In the genomic region with DNA sequence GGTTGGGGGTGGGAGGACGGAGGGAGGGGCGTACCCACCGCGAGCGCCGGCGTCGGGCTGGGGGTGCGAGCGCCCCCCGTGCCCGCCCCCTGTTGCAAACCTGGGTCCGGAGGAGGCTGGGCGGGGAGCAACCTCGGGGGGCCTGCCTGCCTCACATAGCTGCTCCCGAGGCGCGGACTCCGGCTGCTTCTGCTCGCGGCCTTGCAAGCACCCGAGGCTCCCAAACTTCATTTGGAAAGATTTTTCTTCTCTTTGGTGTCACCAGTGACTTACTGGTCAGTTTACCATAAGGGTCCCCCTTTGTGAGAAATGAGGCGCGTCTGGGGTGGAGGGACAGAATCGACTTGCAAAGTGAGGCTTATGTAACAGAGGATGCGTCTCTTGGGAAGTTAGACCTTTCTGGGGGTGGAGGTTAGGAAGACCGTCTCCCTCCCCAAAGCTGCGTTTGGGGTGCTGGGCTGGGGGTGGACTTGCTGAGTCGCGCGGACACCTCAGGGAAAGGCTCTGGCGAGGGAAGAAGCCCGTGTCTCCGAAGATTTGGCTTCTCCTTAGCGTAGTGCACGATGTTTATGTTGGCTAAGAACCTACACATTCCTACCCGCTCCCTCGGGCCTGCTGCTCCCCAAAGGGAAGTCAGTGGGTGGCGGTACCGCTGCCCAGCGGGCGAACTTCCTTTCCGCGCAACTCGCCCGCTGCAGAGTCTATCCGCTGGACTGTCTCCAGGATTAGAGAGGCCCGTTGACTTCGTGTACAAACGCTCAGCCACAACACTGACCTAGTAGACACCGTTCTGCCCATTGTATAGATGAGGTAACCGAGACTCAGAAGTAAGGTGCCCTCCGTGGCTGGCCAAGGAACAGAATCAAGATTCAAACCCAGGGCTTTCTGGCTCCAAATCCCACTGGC, we compare ENCODE assay signal across 8 cellular contexts. TPM values are rescaled to one million over a fixed set of nuclear protein-coding genes. Genes with fewer than 3 reads are reported as not detected.
DNase-seq lines count a peak whose midpoint lies in the region; ATAC-seq and FAIRE-seq lines count a peak whose summit lies in the region.

No MANE protein-coding gene starts in this region.

- H3K27ac ChIP-seq in CD8-positive, alpha-beta memory T cell (ENCODE audit: low read depth, low read length) = no peak overlapping the region
- peak overlapping the region; percentile 85 to 98 for H3K27ac ChIP-seq in small intestine (ENCODE audit: low read depth in 1 of 2, low read length in 1 of 2)

- peak; percentile 0 for ATAC-seq in HG02610 (IDR thresholded peaks at IDR 0.05; ENCODE audit: unreplicated experiment)
- ATAC-seq in activated naive CD8-positive, alpha-beta T cell treated with anti-CD3 and anti-CD28 coated beads, Interleukin-2, amount 50 U/mL, for 24 hours = no peak
- no peak for ATAC-seq in HG02970 (IDR thresholded peaks at IDR 0.05; ENCODE audit: low FRiP score, unreplicated experiment)

- H3K4me1 Mint-ChIP-seq in CD8-positive, alpha-beta memory T cell = peaks cover 4 to 9% (median 8%) of the 10 kb centered on the region in 3 donors
- H3K4me1 Mint-ChIP-seq in activated naive CD8-positive, alpha-beta T cell treated with anti-CD3 and anti-CD28 coated beads, Interleukin-2, amount 50 U/mL, for 24 hours = peaks cover 6% of the 10 kb centered on the region

- no peak for FAIRE-seq in small intestine (lab: Jason Lieb, UNC)

- H3K4me1 ChIP-seq in CD8-positive, alpha-beta memory T cell (ENCODE audit: insufficient read depth, low read length) = no peaks in the 10 kb centered on the region
- peaks cover 5 to 7% of the 10 kb centered on the region in 2 donors for H3K4me1 ChIP-seq in small intestine (ENCODE audit: control insufficient read depth in 2 of 2, insufficient read depth in 1 of 2, low read depth in 1 of 2, low read length in 1 of 2)

- H3K36me3 ChIP-seq in CD8-positive, alpha-beta memory T cell (ENCODE audit: insufficient read depth, low read length) = no peaks in the 10 kb centered on the region
- H3K36me3 ChIP-seq in small intestine (ENCODE audit: control insufficient read depth in 2 of 2, insufficient read depth in 2 of 2, low read length in 2 of 2) = no peaks in the 10 kb centered on the region

- H3K9me3 ChIP-seq in CD8-positive, alpha-beta memory T cell (ENCODE audit: low read length) = no peaks in the 10 kb centered on the region
- H3K9me3 ChIP-seq in small intestine (ENCODE audit: control insufficient read depth, low read depth) = no peaks in the 10 kb centered on the region

- WGBS in small intestine, 3 donors = 3 to 8% (median 5%) methylated on average over 43 to 53 of the region's 53 CpGs

- no peak for DNase-seq in CD8-positive, alpha-beta memory T cell
- no peak for DNase-seq in activated naive CD8-positive, alpha-beta T cell treated with anti-CD3 and anti-CD28 coated beads, Interleukin-2, amount 50 U/mL, for 24 hours
- DNase-seq in iPS-NIHi11 (ENCODE audit: low spot score) (peak; percentile 50), small intestine (peak; percentile 62), 8988T (no peak), DMS114 treated with DMSO at 0.1 percent for 48 hours (lab: John Stamatoyannopoulos, UW; ENCODE audit: unreplicated experiment) (no peak)

- no peaks in the 10 kb centered on the region for H3K36me3 Mint-ChIP-seq in CD8-positive, alpha-beta memory T cell
- H3K36me3 Mint-ChIP-seq in activated naive CD8-positive, alpha-beta T cell treated with anti-CD3 and anti-CD28 coated beads, Interleukin-2, amount 50 U/mL, for 24 hours (ENCODE audit: low read depth) = no peaks in the 10 kb centered on the region

- H3K4me3 Mint-ChIP-seq in CD8-positive, alpha-beta memory T cell = peak overlapping the region in 6 of 7 donors; percentile 18 to 68 (median 48)
- H3K4me3 Mint-ChIP-seq in activated naive CD8-positive, alpha-beta T cell treated with anti-CD3 and anti-CD28 coated beads, Interleukin-2, amount 50 U/mL, for 24 hours = peak overlapping the region; percentile 39

- H3K4me3 ChIP-seq in CD8-positive, alpha-beta memory T cell (ENCODE audit: low read length) = no peak overlapping the region
- H3K4me3 ChIP-seq in small intestine (ENCODE audit: low read depth in 1 of 2, low read length in 2 of 2) = peak overlapping the region; percentile 50 to 85

- H3K27me3 Mint-ChIP-seq in CD8-positive, alpha-beta memory T cell = peaks cover 37 to 74% of the 10 kb centered on the region in 2 donors
- peaks cover 53% of the 10 kb centered on the region for H3K27me3 Mint-ChIP-seq in activated naive CD8-positive, alpha-beta T cell treated with anti-CD3 and anti-CD28 coated beads, Interleukin-2, amount 50 U/mL, for 24 hours

- POLR2A ChIA-PET in CD8-positive, alpha-beta memory T cell (lab: Charles Lee) = no interaction called here

- H3K27ac Mint-ChIP-seq in CD8-positive, alpha-beta memory T cell = peak overlapping the region in 1 of 8 donors; percentile 64
- H3K27ac Mint-ChIP-seq in activated naive CD8-positive, alpha-beta T cell treated with anti-CD3 and anti-CD28 coated beads, Interleukin-2, amount 50 U/mL, for 24 hours = no peak overlapping the region

- H3K27me3 ChIP-seq in CD8-positive, alpha-beta memory T cell (ENCODE audit: insufficient read depth, low read length, poor library complexity, severe bottlenecking) = peaks cover 13% of the 10 kb centered on the region
- no peaks in the 10 kb centered on the region for H3K27me3 ChIP-seq in small intestine (ENCODE audit: control insufficient read depth in 2 of 2, insufficient read depth in 2 of 2, low read length in 2 of 2)

- CTCF ChIA-PET in CD8-positive, alpha-beta memory T cell (lab: Charles Lee) = interaction anchor here (0.6 kb wide), 1 partner anchor 203 kb away, joined by 4 read pairs; no protein-coding TSS in a partner anchor

- H3K9me3 Mint-ChIP-seq in CD8-positive, alpha-beta memory T cell = no peaks in the 10 kb centered on the region
- no peaks in the 10 kb centered on the region for H3K9me3 Mint-ChIP-seq in activated naive CD8-positive, alpha-beta T cell treated with anti-CD3 and anti-CD28 coated beads, Interleukin-2, amount 50 U/mL, for 24 hours

RNA-seq across cellular contexts. Expression of a gene that starts 0.6 kb away (rescaled TPM):
- not detected for total RNA-seq in CD8-positive, alpha-beta memory T cell
- polyA plus RNA-seq in CD8-positive, alpha-beta memory T cell = not detected
- polyA plus RNA-seq in small intestine = 100 to 1,000 TPM in 1 of 3 donors, 10 to 100 TPM in 2; 43.2 to 124 (median 75.9) TPM

Comparison
In these comparisons a context has a peak if more than half of its experiments do, and no peak if none do; other contexts are left out.
1. DNase-seq: peak in iPS-NIHi11 (single experiment) and small intestine (single experiment); none in CD8-positive, alpha-beta memory T cell (0 of 5), activated naive CD8-positive, alpha-beta T cell treated with anti-CD3 and anti-CD28 coated beads, Interleukin-2, amount 50 U/mL, for 24 hours (single experiment), 8988T (single experiment) and DMS114 treated with DMSO at 0.1 percent for 48 hours (single experiment).
2. RNA of a gene that starts 0.6 kb away (polyA plus RNA-seq): 43.2 to 124 TPM in small intestine; not detected in CD8-positive, alpha-beta memory T cell (single experiment); every median in the first group is over 10 times any median in the second.